In genomic region chr3:50605901-50606326, GRCh38 we compare ENCODE assay signal across 9 cellular contexts. TPM values are rescaled to one million over a fixed set of nuclear protein-coding genes. Genes with fewer than 3 reads are reported as not detected.
DNase-seq lines count a peak whose midpoint lies in the region; ATAC-seq and TF ChIP-seq lines count a peak whose summit lies in the region.
"Had no signal": no experiment of that assay in that cellular context is flagged by ENCODE, and none has a peak within 500 bp of the region (broad histone marks: within the 10 kb centered on the region; RNA-seq: fewer than 3 reads in every experiment).

No MANE protein-coding gene starts in this region.

- TF ChIP-seq EP300 in esophagus muscularis mucosa (IDR thresholded peaks at IDR 0.05): no peak

- H3K9me3 ChIP-seq in esophagus muscularis mucosa: no peaks in the 10 kb centered on the region

- H3K4me1 Mint-ChIP-seq in T-cell: peaks cover 93 to 100% (median 95%) of the 10 kb centered on the region in 3 donors

- no peaks in the 10 kb centered on the region for H3K9me3 Mint-ChIP-seq in T-cell

- DNase-seq in DMS53 (lab: John Stamatoyannopoulos, UW) (peak; percentile 21), DMS53 treated with DMSO at 0.1 percent for 48 hours (lab: John Stamatoyannopoulos, UW; ENCODE audit: unreplicated experiment) (no peak), T-cell (no peak), esophagus muscularis mucosa (ENCODE audit: extremely low spot score) (no peak), 8988T (no peak), Kasumi-1 (lab: John Stamatoyannopoulos, UW) (no peak), NCI-H345 (lab: John Stamatoyannopoulos, UW) (no peak)
- peak; percentile 58 for DNase-seq in stimulated activated CD8-positive, alpha-beta memory T cell treated with anti-CD3 and anti-CD28 coated beads, Interleukin-4, amount 100 ng/mL, for 48 hours
- DNase-seq: NCI-H146 had no signal

- peaks cover 78 to 98% (median 87%) of the 10 kb centered on the region in 4 donors for H3K4me1 ChIP-seq in esophagus muscularis mucosa

- intact Hi-C loops in esophagus muscularis mucosa (cut with DNase I): loop anchor here (2.0 kb wide), 1 partner anchor 27 kb away; no protein-coding TSS in a partner anchor

- POLR2A ChIA-PET in T-cell (lab: Charles Lee): no interaction called here

- peaks cover 9 to 52% (median 34%) of the 10 kb centered on the region in 4 donors for H3K36me3 ChIP-seq in esophagus muscularis mucosa

- peak overlapping the region; percentile 80 to 96 (median 93) for H3K4me3 Mint-ChIP-seq in T-cell

- peak overlapping the region; percentile 5 to 99 (median 56) for H3K27ac ChIP-seq in esophagus muscularis mucosa (replicated peaks in 1 of 4)

- no peak overlapping the region for H3K4me3 ChIP-seq in esophagus muscularis mucosa

- no peak for ATAC-seq in T-cell (replicated peaks in 1 of 4)

- H3K36me3 Mint-ChIP-seq in T-cell: peaks cover 70% of the 10 kb centered on the region

- H3K27me3 ChIP-seq in esophagus muscularis mucosa: no peaks in the 10 kb centered on the region

- peak overlapping the region; percentile 99 to 100 for H3K27ac Mint-ChIP-seq in T-cell

- no peak for TF ChIP-seq POLR2A in esophagus muscularis mucosa (IDR thresholded peaks at IDR 0.05; ENCODE audit: low read depth)

- 80% methylated on average over 5 of the region's 5 CpGs for WGBS in esophagus muscularis mucosa

- CTCF ChIA-PET in T-cell (lab: Charles Lee): no interaction called here

- H3K27me3 Mint-ChIP-seq in T-cell: no peaks in the 10 kb centered on the region

- no peak for TF ChIP-seq CTCF in esophagus muscularis mucosa (IDR thresholded peaks at IDR 0.05)

RNA-seq across cellular contexts. Expression of gene CISH, which starts 5.7 kb away (rescaled TPM):
- total RNA-seq in T-cell (100 to 1,000 TPM in 3 of 5 donors, 10 to 100 TPM in 2; 37.4 to 217 (median 190) TPM), esophagus muscularis mucosa (10 to 100 TPM in 1 of 4 donors, 1 to 10 TPM in 3; 1.7 to 26.7 (median 4.4) TPM)

RNA-seq across cellular contexts. Expression of gene MAPKAPK3, which starts 11.0 kb away (rescaled TPM):
- total RNA-seq in T-cell: 10 to 100 TPM; 35.1 to 66.6 (median 53.0) TPM
- 10 to 100 TPM; 20.8 to 31.3 (median 27.2) TPM for total RNA-seq in esophagus muscularis mucosa

RNA-seq across cellular contexts. Expression of gene HEMK1, which starts 36.6 kb away (rescaled TPM):
- total RNA-seq in T-cell: 10 to 100 TPM; 35.5 to 66.6 (median 42.0) TPM
- 10 to 100 TPM in 1 of 4 donors, 1 to 10 TPM in 3; 4.6 to 10.6 (median 6.3) TPM for total RNA-seq in esophagus muscularis mucosa

RNA-seq across cellular contexts. Expression of gene C3orf18, which starts 38.4 kb away (rescaled TPM):
- total RNA-seq in T-cell (10 to 100 TPM; 15.3 to 24.7 (median 19.5) TPM), esophagus muscularis mucosa (10 to 100 TPM; 13.6 to 23.8 (median 18.9) TPM)

Comparison
In these comparisons a context has a peak if more than half of its experiments do, and no peak if none do; other contexts are left out.
1. DNase-seq: peak in DMS53 (single experiment) and stimulated activated CD8-positive, alpha-beta memory T cell treated with anti-CD3 and anti-CD28 coated beads, Interleukin-4, amount 100 ng/mL, for 48 hours (single experiment); none in DMS53 treated with DMSO at 0.1 percent for 48 hours (single experiment), T-cell (0 of 34), esophagus muscularis mucosa (single experiment), 8988T (single experiment), Kasumi-1 (0 of 2) and NCI-H345 (single experiment).